ENCODE assay signal across 1 cellular context in genomic region chr20:40811660-40812414, GRCh38.
TF ChIP-seq lines count a peak whose summit lies in the region.

No MANE protein-coding gene starts in this region.

TF ChIP-seq in IMR-90, 13 proteins besides CTCF, POLR2A, EP300 and RAD21 (continued from another document):
- TF ChIP-seq, protein P1, sequence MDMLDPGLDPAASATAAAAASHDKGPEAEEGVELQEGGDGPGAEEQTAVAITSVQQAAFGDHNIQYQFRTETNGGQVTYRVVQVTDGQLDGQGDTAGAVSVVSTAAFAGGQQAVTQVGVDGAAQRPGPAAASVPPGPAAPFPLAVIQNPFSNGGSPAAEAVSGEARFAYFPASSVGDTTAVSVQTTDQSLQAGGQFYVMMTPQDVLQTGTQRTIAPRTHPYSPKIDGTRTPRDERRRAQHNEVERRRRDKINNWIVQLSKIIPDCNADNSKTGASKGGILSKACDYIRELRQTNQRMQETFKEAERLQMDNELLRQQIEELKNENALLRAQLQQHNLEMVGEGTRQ (IDR thresholded peaks at IDR 0.05; ENCODE audit: low read depth, low read length), result no peak
- TF ChIP-seq SMC3 (IDR thresholded peaks at IDR 0.05; ENCODE audit: low read depth, low read length) (no peak), RCOR1 (IDR thresholded peaks at IDR 0.05; ENCODE audit: insufficient replicate concordance, low read length) (no peak), MXI1 (IDR thresholded peaks at IDR 0.05; ENCODE audit: borderline replicate concordance, low read depth, low read length) (no peak), BHLHE40 (IDR thresholded peaks at IDR 0.05; ENCODE audit: low read depth, low read length) (no peak), CEBPB (IDR thresholded peaks at IDR 0.05; ENCODE audit: low read depth, low read length) (no peak), NFE2L2 (IDR thresholded peaks at IDR 0.05; ENCODE audit: low read depth, low read length) (no peak)
